20 cellular contexts compared by ENCODE assay signal in genomic region chr7:150337659-150338081, GRCh38. TPM values are rescaled to one million over a fixed set of nuclear protein-coding genes. Genes with fewer than 3 reads are reported as not detected.
A peak's percentile ranks its signal among the peaks of the same experiment; 100 is the strongest.
DNase-seq lines count a peak whose midpoint lies in the region; ATAC-seq, FAIRE-seq and TF ChIP-seq lines count a peak whose summit lies in the region.
"Had no signal": no experiment of that assay in that cellular context is flagged by ENCODE, and none has a peak within 500 bp of the region (broad histone marks: within the 10 kb centered on the region; RNA-seq: fewer than 3 reads in every experiment).

No MANE protein-coding gene starts in this region.

- H3K14ac ChIP-seq in H1 (ENCODE audit: insufficient read length), result no peak overlapping the region
- no peak overlapping the region for H3K14ac ChIP-seq in neuronal stem cell (ENCODE audit: low read length)

- ATAC-seq in GM23338 (no peak), GM18502 (IDR thresholded peaks at IDR 0.05; ENCODE audit: poor library complexity, unreplicated experiment) (no peak)
- ATAC-seq: lower lobe of right lung had no signal

- peaks cover 73% of the 10 kb centered on the region for H3K4me1 Mint-ChIP-seq in GM23338

- H3K27me3 Mint-ChIP-seq in GM23338 (ENCODE audit: insufficient read depth, low read depth, poor library complexity), result peaks cover 34% of the 10 kb centered on the region
- H3K27me3 Mint-ChIP-seq: activated naive CD8-positive, alpha-beta T cell had no signal

- no peak for TF ChIP-seq EP300 in H1 (IDR thresholded peaks at IDR 0.05; ENCODE audit: borderline replicate concordance in 1 of 2, low read depth in 2 of 2, low read length in 2 of 2)

- peak overlapping the region; percentile 23; the same call in 1 of the 3 replicates for H3K4me3 Mint-ChIP-seq in GM23338
- H3K4me3 Mint-ChIP-seq: activated naive CD8-positive, alpha-beta T cell; naive B cell; stimulated activated naive CD8-positive, alpha-beta T cell treated with anti-CD3 and anti-CD28 coated beads, Interleukin-15, Interleukin-2, amounts not matched to agents 100 ng/mL and 50 ng/mL, for 24 hours had no signal

- H3K9me3 Mint-ChIP-seq in GM23338, result peaks cover 2% of the 10 kb centered on the region; the same call in 1 of the 3 replicates
- H3K9me3 Mint-ChIP-seq: naive B cell; stimulated activated naive CD8-positive, alpha-beta T cell treated with anti-CD3 and anti-CD28 coated beads, Interleukin-15, Interleukin-2, amounts not matched to agents 100 ng/mL and 50 ng/mL, for 24 hours had no signal

- H3K9me3 ChIP-seq in H1 (ENCODE audit: insufficient read depth in 2 of 2, low read depth in 1 of 2, low read length in 1 of 2), result no peaks in the 10 kb centered on the region
- no peaks in the 10 kb centered on the region for H3K9me3 ChIP-seq in neuronal stem cell (replicated peaks in 1 of 2; ENCODE audit: control insufficient read depth in 2 of 2, insufficient read depth in 1 of 2, low read depth in 1 of 2, low read length in 2 of 2)
- H3K9me3 ChIP-seq: lower lobe of right lung, upper lobe of left lung had no signal

- H4K91ac ChIP-seq in H1 (replicated peaks; ENCODE audit: insufficient read length, low read length) (no peak overlapping the region), neuronal stem cell (ENCODE audit: low read depth, low read length, poor library complexity) (no peak overlapping the region)

- H3K23ac ChIP-seq in H1 (ENCODE audit: insufficient read length) (no peak overlapping the region), neuronal stem cell (ENCODE audit: low read depth, low read length, poor library complexity) (peak overlapping the region; percentile 11)

- 88% methylated on average over 6 of the region's 6 CpGs; no CpG with 5 or more reads in 1 of the 2 experiments for WGBS in H1 (ENCODE audit: extremely low coverage in 1 of 2, insufficient coverage in 1 of 2, insufficient read length in 1 of 2, insufficient replicate concordance in 2 of 2, low coverage in 1 of 2, low lambda C conversion rate in 2 of 2, missing lambda C conversion rate in 1 of 2), 2 experiments
- WGBS in neuronal stem cell (ENCODE audit: extremely low coverage in 2 of 2, insufficient read length in 2 of 2, insufficient replicate concordance in 1 of 2), 2 donors, result no CpG with 5 or more reads among the region's 6 CpGs

- no peak overlapping the region for H3K4me2 ChIP-seq in GM23338
- no peak overlapping the region for H3K4me2 ChIP-seq in H1 (ENCODE audit: insufficient read depth in 1 of 2, low read depth in 2 of 2, low read length in 2 of 2)
- H3K4me2 ChIP-seq in neuronal stem cell (ENCODE audit: insufficient read depth, low read length, poor library complexity, severe bottlenecking), result no peak overlapping the region
- H3K4me2 ChIP-seq: BLaER1 treated with 17β-estradiol and CSF1 and Interleukin-3, amounts not matched to agents 10 nM and 100 nM had no signal

- FAIRE-seq in H1 (lab: Jason Lieb, UNC), result no peak
- FAIRE-seq: HTR-8/SVneo had no signal

- H3F3A ChIP-seq in GM23338 (replicated peaks; ENCODE audit: low read depth), result peaks cover 22% of the 10 kb centered on the region

- H4K20me1 ChIP-seq in GM23338 (replicated peaks; ENCODE audit: insufficient read depth) (no peaks in the 10 kb centered on the region; the same call in 1 of the 2 replicates), H1 (replicated peaks in 1 of 2; ENCODE audit: control insufficient read depth in 1 of 2, insufficient read depth in 2 of 2, low read length in 2 of 2) (peaks cover 9 to 18% of the 10 kb centered on the region in 2 experiments)
- H4K20me1 ChIP-seq: BLaER1 treated with 17β-estradiol and CSF1 and Interleukin-3, amounts not matched to agents 10 nM and 100 nM had no signal

- no peak for TF ChIP-seq RAD21 in H1 (IDR thresholded peaks at IDR 0.05 in 1 of 2, conservative IDR thresholded peaks at IDR 0.05 in 1 of 2; ENCODE audit: low read depth in 2 of 2, low read length in 2 of 2)

- TF ChIP-seq POLR2A in H1 (IDR thresholded peaks at IDR 0.05; ENCODE audit: control extremely low read depth in 1 of 2, low read depth in 2 of 2, low read length in 2 of 2), result no peak

- H2BK5ac ChIP-seq in H1 (ENCODE audit: low read depth, low read length) (no peak overlapping the region), neuronal stem cell (ENCODE audit: low read length) (no peak overlapping the region)

- no peak overlapping the region for H3K4me3 ChIP-seq in GM23338
- H3K4me3 ChIP-seq in H1 (ENCODE audit: extremely low read depth in 1 of 4, insufficient read depth in 2 of 4, low read depth in 3 of 4, low read length in 4 of 4), result no peak overlapping the region
- H3K4me3 ChIP-seq in neuronal stem cell (ENCODE audit: low read length in 2 of 2), result no peak overlapping the region
- H3K4me3 ChIP-seq: BLaER1 treated with 17β-estradiol and CSF1 and Interleukin-3, amounts not matched to agents 10 nM and 100 nM; coronary artery; lower lobe of right lung; upper lobe of left lung had no signal

- H3K79me2 ChIP-seq in GM23338 (replicated peaks; ENCODE audit: insufficient read depth), result peaks cover 32% of the 10 kb centered on the region
- H3K79me2 ChIP-seq in H1 (ENCODE audit: control insufficient read depth in 1 of 2, insufficient read depth in 2 of 2, low read length in 2 of 2), result peaks cover 0 to 22% of the 10 kb centered on the region in 2 experiments; a peak in 2 of 4 replicates

- H3K79me1 ChIP-seq in H1 (ENCODE audit: low read depth, low read length) (peaks cover 6% of the 10 kb centered on the region), neuronal stem cell (ENCODE audit: low read depth, low read length) (no peaks in the 10 kb centered on the region)

- no peak overlapping the region for H2BK120ac ChIP-seq in H1 (replicated peaks; ENCODE audit: low read depth, low read length)
- H2BK120ac ChIP-seq in neuronal stem cell (ENCODE audit: low read depth, low read length), result no peak overlapping the region

- H3K36me3 ChIP-seq in GM23338 (ENCODE audit: insufficient read depth) (peaks cover 4% of the 10 kb centered on the region; the same call in 1 of the 2 replicates), H1 (ENCODE audit: control insufficient read depth in 2 of 4, insufficient read depth in 4 of 4, low read length in 3 of 4) (peaks cover 2 to 25% (median 6%) of the 10 kb centered on the region in 4 experiments; a peak in 6 of 8 replicates), neuronal stem cell (replicated peaks in 1 of 2; ENCODE audit: control insufficient read depth in 2 of 2, insufficient read depth in 2 of 2, low read length in 2 of 2) (no peaks in the 10 kb centered on the region)
- H3K36me3 ChIP-seq: BLaER1 treated with 17β-estradiol and CSF1 and Interleukin-3, amounts not matched to agents 10 nM and 100 nM had no signal

- no peak overlapping the region for H3K9ac ChIP-seq in H1 (replicated peaks in 1 of 4; ENCODE audit: extremely low read depth in 1 of 4, low read depth in 3 of 4, low read length in 3 of 4)
- peak overlapping the region; percentile 54 for H3K9ac ChIP-seq in neuronal stem cell (ENCODE audit: low read depth, low read length, poor library complexity)
- H3K9ac ChIP-seq: BLaER1 treated with 17β-estradiol and CSF1 and Interleukin-3, amounts not matched to agents 10 nM and 100 nM had no signal

- H2AK5ac ChIP-seq in H1 (ENCODE audit: low read depth, low read length) (peak overlapping the region; percentile 84; the same call in 1 of the 2 replicates), neuronal stem cell (ENCODE audit: low read depth, low read length) (peak overlapping the region; percentile 69)

- H2BK12ac ChIP-seq in H1 (ENCODE audit: low read depth, low read length) (0 out of 2 replicates have a peak overlapping the region, but pooled peaks have one; percentile 50), neuronal stem cell (ENCODE audit: low read length) (no peak overlapping the region)

- H3K27ac ChIP-seq in GM23338 (ENCODE audit: low read depth) (peak overlapping the region; percentile 39; the same call in 1 of the 2 replicates), H1 (ENCODE audit: low read depth, low read length) (no peak overlapping the region), neuronal stem cell (replicated peaks; ENCODE audit: low read length) (no peak overlapping the region)
- H3K27ac ChIP-seq: BLaER1 treated with 17β-estradiol and CSF1 and Interleukin-3, amounts not matched to agents 10 nM and 100 nM; coronary artery; lower lobe of right lung had no signal

- H3K27me3 ChIP-seq in GM23338 (ENCODE audit: insufficient read depth) (peaks cover 10% of the 10 kb centered on the region), H1 (replicated peaks in 1 of 4; ENCODE audit: control insufficient read depth in 3 of 4, extremely low read depth in 1 of 4, insufficient read depth in 3 of 4, low read length in 3 of 4) (peaks cover 0 to 13% (median 11%) of the 10 kb centered on the region in 4 experiments; a peak in 6 of 7 replicates), neuronal stem cell (ENCODE audit: control insufficient read depth in 3 of 3, insufficient read depth in 3 of 3, low read depth in 1 of 3, low read length in 3 of 3) (peaks cover 12 to 38% (median 21%) of the 10 kb centered on the region in 3 experiments)

- no peak overlapping the region for H4K5ac ChIP-seq in H1 (ENCODE audit: insufficient read length, low read depth, low read length)

- CTCF ChIA-PET in H1 (lab: Charles Lee; ENCODE audit: partially characterized antibody), result interaction anchor here (1.0 to 2.2 kb wide), 8 partner anchors 9 to 46 kb away, joined by 3 to 8 read pairs (median 4); no protein-coding TSS in a partner anchor

- 0 out of 2 replicates have a peak overlapping the region, but pooled peaks have one; percentile 48 for H3K18ac ChIP-seq in H1 (ENCODE audit: extremely low read depth, low read length)
- peak overlapping the region; percentile 81 for H3K18ac ChIP-seq in neuronal stem cell (ENCODE audit: low read length)

- H3K56ac ChIP-seq in H1 (replicated peaks; ENCODE audit: insufficient read length, low read depth, low read length), result no peak overlapping the region

- H4K8ac ChIP-seq in H1 (ENCODE audit: extremely low read depth, insufficient read depth, low read length) (0 out of 2 replicates have a peak overlapping the region, but pooled peaks have one; percentile 5), neuronal stem cell (ENCODE audit: low read depth, low read length) (peak overlapping the region; percentile 26)

- no peak overlapping the region for H2BK20ac ChIP-seq in H1 (ENCODE audit: low read length)

- no peak overlapping the region for H3K27ac Mint-ChIP-seq in GM23338
- H3K27ac Mint-ChIP-seq: activated naive CD8-positive, alpha-beta T cell; stimulated activated naive CD8-positive, alpha-beta T cell treated with anti-CD3 and anti-CD28 coated beads, Interleukin-15, Interleukin-2, amounts not matched to agents 100 ng/mL and 50 ng/mL, for 24 hours had no signal

- H2AFZ ChIP-seq in GM23338 (no peak overlapping the region), H1 (ENCODE audit: low read length) (no peak overlapping the region), neuronal stem cell (ENCODE audit: low read length) (no peak overlapping the region)

- H3K36me3 Mint-ChIP-seq in GM23338 (ENCODE audit: low read depth), result peaks cover 60% of the 10 kb centered on the region

- peaks cover 17% of the 10 kb centered on the region for H3K23me2 ChIP-seq in H1 (ENCODE audit: low read depth, low read length)

- H3K4ac ChIP-seq in H1 (replicated peaks; ENCODE audit: insufficient read length, low read depth, low read length), result no peak overlapping the region
- H3K4ac ChIP-seq in neuronal stem cell (ENCODE audit: low read length), result no peak overlapping the region

- H2BK15ac ChIP-seq in H1 (ENCODE audit: low read length) (peak overlapping the region; percentile 25; the same call in 1 of the 2 replicates), neuronal stem cell (ENCODE audit: low read length) (peak overlapping the region; percentile 76)

- H3K9me2 ChIP-seq in GM23338 (ENCODE audit: insufficient read depth), result no peaks in the 10 kb centered on the region

- no peak for DNase-seq in GM23338 (ENCODE audit: low spot score)
- no peak for DNase-seq in H1 (ENCODE audit: low read depth in 1 of 2, low spot score in 2 of 2)
- no peak for DNase-seq in neuronal stem cell (ENCODE audit: low spot score)
- DNase-seq in NCI-H1048 (lab: John Stamatoyannopoulos, UW), result no peak
- no peak for DNase-seq in NCI-H748 (lab: John Stamatoyannopoulos, UW; ENCODE audit: unreplicated experiment)
- DNase-seq: Calu3; Karpas-422; lower lobe of right lung; naive B cell; NCI-H2029 treated with DMSO at 0.1 percent for 48 hours; NCI-H524 treated with DMSO at 0.1 percent for 48 hours; stimulated activated CD4-positive, alpha-beta T cell treated with anti-CD3 and anti-CD28 coated beads, Interleukin-2, amount 100 ng/mL, for 24 hours had no signal

- POLR2A ChIA-PET in H1 (lab: Charles Lee; ENCODE audit: partially characterized antibody), result interaction anchor here (0.6 to 7.6 kb wide), 13 partner anchors 8 to 77 kb away, joined by 3 to 76 read pairs (median 6); partner anchors contain the start of gene REPIN1

- TF ChIP-seq CTCF in GM23338 (conservative IDR thresholded peaks at IDR 0.05; ENCODE audit: low read depth in 2 of 2) (no peak), H1 (IDR thresholded peaks at IDR 0.05; ENCODE audit: control extremely low read depth in 1 of 3, insufficient read depth in 1 of 3, low read depth in 1 of 3, low read length in 3 of 3) (no peak)

- H3K4me1 ChIP-seq in GM23338 (ENCODE audit: insufficient read depth) (peaks cover 45% of the 10 kb centered on the region), H1 (replicated peaks in 1 of 4; ENCODE audit: control insufficient read depth in 3 of 4, insufficient read depth in 4 of 4, low read length in 3 of 4) (peaks cover 15 to 72% (median 40%) of the 10 kb centered on the region in 4 experiments), neuronal stem cell (ENCODE audit: control insufficient read depth in 2 of 2, insufficient read depth in 1 of 2, low read depth in 1 of 2, low read length in 2 of 2) (peaks cover 10% of the 10 kb centered on the region in 2 donors)

RNA-seq across cellular contexts. Expression of gene RARRES2, which starts 3.8 kb away (rescaled TPM):
- total RNA-seq in GM23338 (2014; rRNA removed; shearing (Covaris generic)), result 164 and 169 TPM in 2 replicates
- polyA plus RNA-seq in GM23338 (2016; fragmentation: Nextera tagmentation; extraction: Ambion mirVana) (314 and 317 TPM in 2 replicates), H1 (2011; rRNA removed) (441 and 483 TPM in 2 replicates)
- 254 and 264 TPM in 2 replicates for total RNA-seq in H1 (2021; fragmentation: NEBNext Ultra II Directional; extraction: Animal tissue kit (Norgen Biotek cat#: 25700))
- polyA plus RNA-seq in H1 (2011; cell fraction: cytosol; rRNA removed), result 569 TPM
- polyA plus RNA-seq in H1 (2011; cell fraction: nucleus; rRNA removed), result 327 TPM
- polyA plus RNA-seq in H1 (2012, experiment 1 of 2), result 326 to 515 TPM (median 467 TPM) in 4 replicates
- 519 TPM for polyA plus RNA-seq in H1 (2012, experiment 2 of 2)
- 191 TPM for polyA plus RNA-seq in H1 (2013, experiment 1 of 2)
- polyA plus RNA-seq in H1 (2013, experiment 2 of 2), result 244 TPM
- 29.0 and 37.7 TPM in 2 replicates for polyA minus RNA-seq in H1 (2011; rRNA and poly(A)+ RNA removed)
- polyA minus RNA-seq in H1 (2011; cell fraction: cytosol; rRNA and poly(A)+ RNA removed), result 63.9 TPM
- polyA minus RNA-seq in H1 (2011; cell fraction: nucleus; rRNA and poly(A)+ RNA removed), result 52.1 TPM
- 0.99 TPM for polyA plus RNA-seq in neuronal stem cell (2013, experiment 1 of 2)
- polyA plus RNA-seq in neuronal stem cell (2013, experiment 2 of 2), result 1.0 TPM
- total RNA-seq: A673 had no signal

RNA-seq across cellular contexts. Expression of gene ACTR3C, which starts 14.3 kb away (rescaled TPM):
- total RNA-seq in GM23338 (2014; rRNA removed; shearing (Covaris generic)), result 1.5 and 5.8 TPM in 2 replicates
- polyA plus RNA-seq in GM23338 (2016; fragmentation: Nextera tagmentation; extraction: Ambion mirVana), result 1.8 and 3.5 TPM in 2 replicates
- 0.84 TPM in 1 of 2 replicates, not detected in the other for total RNA-seq in H1 (2021; fragmentation: NEBNext Ultra II Directional; extraction: Animal tissue kit (Norgen Biotek cat#: 25700))
- polyA plus RNA-seq in H1 (2011; rRNA removed), result 0.78 and 1.5 TPM in 2 replicates
- polyA plus RNA-seq in H1 (2011; cell fraction: cytosol; rRNA removed), result 1.3 TPM
- polyA plus RNA-seq in H1 (2011; cell fraction: nucleus; rRNA removed), result 1.6 TPM
- polyA plus RNA-seq in H1 (2012, experiment 1 of 2), result 0.98 to 2.0 TPM (median 1.4 TPM) in 4 replicates
- 0.75 TPM for polyA plus RNA-seq in H1 (2012, experiment 2 of 2)
- not detected for polyA plus RNA-seq in H1 (2013, experiment 1 of 2)
- 0.07 TPM for polyA plus RNA-seq in H1 (2013, experiment 2 of 2)
- polyA minus RNA-seq in H1 (2011; rRNA and poly(A)+ RNA removed), result 2.5 and 6.1 TPM in 2 replicates
- 1.9 TPM for polyA minus RNA-seq in H1 (2011; cell fraction: cytosol; rRNA and poly(A)+ RNA removed)
- polyA minus RNA-seq in H1 (2011; cell fraction: nucleus; rRNA and poly(A)+ RNA removed), result 15.5 TPM
- polyA plus RNA-seq in neuronal stem cell (2013, experiment 1 of 2), result not detected
- not detected for polyA plus RNA-seq in neuronal stem cell (2013, experiment 2 of 2)

RNA-seq across cellular contexts. Expression of gene LRRC61, which starts 14.5 kb away (rescaled TPM):
- 67.6 and 75.2 TPM in 2 replicates for total RNA-seq in GM23338 (2014; rRNA removed; shearing (Covaris generic))
- 29.7 and 34.7 TPM in 2 replicates for polyA plus RNA-seq in GM23338 (2016; fragmentation: Nextera tagmentation; extraction: Ambion mirVana)
- total RNA-seq in H1 (2021; fragmentation: NEBNext Ultra II Directional; extraction: Animal tissue kit (Norgen Biotek cat#: 25700)), result 0.73 and 1.0 TPM in 2 replicates
- polyA plus RNA-seq in H1 (2011; rRNA removed), result 44.8 and 72.4 TPM in 2 replicates
- polyA plus RNA-seq in H1 (2011; cell fraction: cytosol; rRNA removed), result 40.2 TPM
- 36.1 TPM for polyA plus RNA-seq in H1 (2011; cell fraction: nucleus; rRNA removed)
- 12.3 to 27.6 TPM (median 25.8 TPM) in 4 replicates for polyA plus RNA-seq in H1 (2012, experiment 1 of 2)
- 31.8 TPM for polyA plus RNA-seq in H1 (2012, experiment 2 of 2)
- polyA plus RNA-seq in H1 (2013, experiment 1 of 2), result 0.34 TPM
- polyA plus RNA-seq in H1 (2013, experiment 2 of 2), result 0.42 TPM
- 14.4 and 19.1 TPM in 2 replicates for polyA minus RNA-seq in H1 (2011; rRNA and poly(A)+ RNA removed)
- 27.4 TPM for polyA minus RNA-seq in H1 (2011; cell fraction: cytosol; rRNA and poly(A)+ RNA removed)
- polyA minus RNA-seq in H1 (2011; cell fraction: nucleus; rRNA and poly(A)+ RNA removed), result 16.0 TPM
- polyA plus RNA-seq in neuronal stem cell (2013, experiment 1 of 2), result 0.81 TPM
- 0.79 TPM for polyA plus RNA-seq in neuronal stem cell (2013, experiment 2 of 2)

RNA-seq across cellular contexts. Expression of gene REPIN1, which starts 31.0 kb away (rescaled TPM):
- 143 and 156 TPM in 2 replicates for total RNA-seq in GM23338 (2014; rRNA removed; shearing (Covaris generic))
- polyA plus RNA-seq in GM23338 (2016; fragmentation: Nextera tagmentation; extraction: Ambion mirVana) (29.2 and 29.8 TPM in 2 replicates), H1 (2011; rRNA removed) (98.6 and 147 TPM in 2 replicates)
- total RNA-seq in H1 (2021; fragmentation: NEBNext Ultra II Directional; extraction: Animal tissue kit (Norgen Biotek cat#: 25700)), result 125 and 130 TPM in 2 replicates
- polyA plus RNA-seq in H1 (2011; cell fraction: cytosol; rRNA removed), result 110 TPM
- 159 TPM for polyA plus RNA-seq in H1 (2011; cell fraction: nucleus; rRNA removed)
- polyA plus RNA-seq in H1 (2012, experiment 1 of 2), result 81.6 to 105 TPM (median 96.5 TPM) in 4 replicates
- 86.7 TPM for polyA plus RNA-seq in H1 (2012, experiment 2 of 2)
- 78.2 TPM for polyA plus RNA-seq in H1 (2013, experiment 1 of 2)
- polyA plus RNA-seq in H1 (2013, experiment 2 of 2), result 74.4 TPM
- 39.8 and 47.5 TPM in 2 replicates for polyA minus RNA-seq in H1 (2011; rRNA and poly(A)+ RNA removed)
- 55.6 TPM for polyA minus RNA-seq in H1 (2011; cell fraction: cytosol; rRNA and poly(A)+ RNA removed)
- polyA minus RNA-seq in H1 (2011; cell fraction: nucleus; rRNA and poly(A)+ RNA removed), result 72.6 TPM
- polyA plus RNA-seq in neuronal stem cell (2013, experiment 1 of 2), result 84.5 TPM
- polyA plus RNA-seq in neuronal stem cell (2013, experiment 2 of 2), result 85.1 TPM

RNA-seq across cellular contexts. Expression of gene ZNF775, which starts 41.5 kb away (rescaled TPM):
- 35.2 and 38.2 TPM in 2 replicates for total RNA-seq in GM23338 (2014; rRNA removed; shearing (Covaris generic))
- polyA plus RNA-seq in GM23338 (2016; fragmentation: Nextera tagmentation; extraction: Ambion mirVana) (4.5 and 6.7 TPM in 2 replicates), H1 (2011; rRNA removed) (13.6 and 22.5 TPM in 2 replicates)
- total RNA-seq in H1 (2021; fragmentation: NEBNext Ultra II Directional; extraction: Animal tissue kit (Norgen Biotek cat#: 25700)), result 21.5 and 24.9 TPM in 2 replicates
- 23.8 TPM for polyA plus RNA-seq in H1 (2011; cell fraction: cytosol; rRNA removed)
- 26.9 TPM for polyA plus RNA-seq in H1 (2011; cell fraction: nucleus; rRNA removed)
- 12.3 to 21.8 TPM (median 20.3 TPM) in 4 replicates for polyA plus RNA-seq in H1 (2012, experiment 1 of 2)
- polyA plus RNA-seq in H1 (2012, experiment 2 of 2), result 13.0 TPM
- 9.1 TPM for polyA plus RNA-seq in H1 (2013, experiment 1 of 2)
- 8.5 TPM for polyA plus RNA-seq in H1 (2013, experiment 2 of 2)
- polyA minus RNA-seq in H1 (2011; rRNA and poly(A)+ RNA removed), result 2.5 and 2.9 TPM in 2 replicates
- 21.4 TPM for polyA minus RNA-seq in H1 (2011; cell fraction: cytosol; rRNA and poly(A)+ RNA removed)
- polyA minus RNA-seq in H1 (2011; cell fraction: nucleus; rRNA and poly(A)+ RNA removed), result 15.7 TPM
- polyA plus RNA-seq in neuronal stem cell (2013, experiment 1 of 2), result 15.9 TPM
- 15.7 TPM for polyA plus RNA-seq in neuronal stem cell (2013, experiment 2 of 2)

Comparison
In these comparisons a context has a peak if more than half of its experiments do, and no peak if none do; other contexts are left out.
1. RNA of gene LRRC61, which starts 14.5 kb away (total RNA-seq): 67.6 to 75.2 TPM in GM23338; 0.73 to 1.0 TPM in H1; every median in the first group is over 10 times any median in the second.